Comparison of ENCODE assay signal across 25 cellular contexts in genomic region chr10:79208251-79208983, GRCh38.
DNase-seq lines count a peak whose midpoint lies in the region; FAIRE-seq and TF ChIP-seq lines count a peak whose summit lies in the region.
"Had no signal": no experiment of that assay in that cellular context is flagged by ENCODE, and none has a peak within 500 bp of the region (broad histone marks: within the 10 kb centered on the region; RNA-seq: fewer than 3 reads in every experiment).

No MANE protein-coding gene starts in this region.

- H3K9me3 Mint-ChIP-seq in endothelial cell (ENCODE audit: unreplicated experiment), result no peaks in the 10 kb centered on the region
- no peaks in the 10 kb centered on the region for H3K9me3 Mint-ChIP-seq in progenitor cell of endocrine pancreas (ENCODE audit: low read depth)
- H3K9me3 Mint-ChIP-seq: CD4-positive, alpha-beta T cell; IgD-negative memory B cell had no signal

- H3K4me2 ChIP-seq in BLaER1, result peak overlapping the region; percentile 62

- FAIRE-seq in GM12892 (lab: Jason Lieb, UNC) (no peak), GM12891 (lab: Jason Lieb, UNC) (no peak)
- FAIRE-seq: GM18507, H54, HTR-8/SVneo had no signal

- H3K4me1 ChIP-seq in BLaER1, result peaks cover 60% of the 10 kb centered on the region
- H3K4me1 ChIP-seq: Peyer's patch had no signal

- H3K27me3 Mint-ChIP-seq in endothelial cell (ENCODE audit: unreplicated experiment) (peaks cover 21% of the 10 kb centered on the region), progenitor cell of endocrine pancreas (no peaks in the 10 kb centered on the region)
- H3K27me3 Mint-ChIP-seq: CD4-positive, alpha-beta T cell; IgD-negative memory B cell had no signal

- peaks cover 98% of the 10 kb centered on the region for H4K20me1 ChIP-seq in BLaER1

- H3K36me3 ChIP-seq in BLaER1, result peaks cover 96% of the 10 kb centered on the region
- peaks cover 21% of the 10 kb centered on the region for H3K36me3 ChIP-seq in WERI-Rb-1

- H3K4me3 Mint-ChIP-seq in endothelial cell (ENCODE audit: unreplicated experiment), result peak overlapping the region; percentile 7
- H3K4me3 Mint-ChIP-seq in progenitor cell of endocrine pancreas (ENCODE audit: low read depth), result no peak overlapping the region
- H3K4me3 Mint-ChIP-seq: CD4-positive, alpha-beta T cell; IgD-negative memory B cell had no signal

- H3K4me1 Mint-ChIP-seq in endothelial cell (ENCODE audit: unreplicated experiment), result no peaks in the 10 kb centered on the region
- H3K4me1 Mint-ChIP-seq in progenitor cell of endocrine pancreas (ENCODE audit: low read depth), result peaks cover 1% of the 10 kb centered on the region

- DNase-seq in WERI-Rb-1 (no peak), endothelial cell (ENCODE audit: low spot score) (no peak), progenitor cell of endocrine pancreas (ENCODE audit: low spot score, unreplicated experiment) (no peak), GM12892 (ENCODE audit: insufficient read length) (no peak), GM12891 (ENCODE audit: insufficient read length, low spot score) (no peak), NCI-H510A treated with DMSO at 0.1 percent for 48 hours (lab: John Stamatoyannopoulos, UW) (no peak)
- DNase-seq in stimulated activated CD4-positive, alpha-beta T cell treated with anti-CD3 and anti-CD28 coated beads, Interleukin-12 subunit alpha, Interleukin-12 subunit beta, amount 100 ng/mL, for 4 hours, result no peak
- DNase-seq: 8988T; Calu3; CD4-positive, alpha-beta T cell; GF-D8; Kasumi-1; MG63; NCI-H1092 treated with DMSO at 0.1 percent for 48 hours; NCI-H146; NCI-H2081; NCI-H2171 treated with DMSO at 0.1 percent for 48 hours; NCI-H446 treated with DMSO at 0.1 percent for 48 hours; Peyer's patch had no signal

- H3K27me3 ChIP-seq in BLaER1 (no peaks in the 10 kb centered on the region), WERI-Rb-1 (ENCODE audit: insufficient read depth, low read depth, severe bottlenecking) (no peaks in the 10 kb centered on the region)
- H3K27me3 ChIP-seq: MG63, Peyer's patch had no signal

- H3K4me3 ChIP-seq in BLaER1, result no peak overlapping the region
- H3K4me3 ChIP-seq in WERI-Rb-1 (ENCODE audit: low read depth, low read length), result no peak overlapping the region
- H3K4me3 ChIP-seq: MG63, Peyer's patch, SK-N-MC had no signal

- peak overlapping the region; percentile 50; the same call in 1 of the 2 replicates for H3K9ac ChIP-seq in BLaER1

- H3K9me3 ChIP-seq in BLaER1 (no peaks in the 10 kb centered on the region), WERI-Rb-1 (ENCODE audit: severe bottlenecking) (no peaks in the 10 kb centered on the region)
- H3K9me3 ChIP-seq: MG63, Peyer's patch had no signal

- H3K36me3 Mint-ChIP-seq in endothelial cell (ENCODE audit: low read depth, unreplicated experiment), result peaks cover 30% of the 10 kb centered on the region
- peaks cover 22% of the 10 kb centered on the region for H3K36me3 Mint-ChIP-seq in progenitor cell of endocrine pancreas (ENCODE audit: insufficient read depth)
- H3K36me3 Mint-ChIP-seq: IgD-negative memory B cell had no signal

- H3K27ac ChIP-seq in BLaER1, result no peak overlapping the region
- H3K27ac ChIP-seq in WERI-Rb-1, result peak overlapping the region; percentile 79
- H3K27ac ChIP-seq: Peyer's patch, SK-N-MC had no signal

- no peak for TF ChIP-seq POLR2A in GM12892 (IDR thresholded peaks at IDR 0.05; ENCODE audit: low read depth, low read length)
- no peak for TF ChIP-seq POLR2A in GM12891 (IDR thresholded peaks at IDR 0.05; ENCODE audit: low read depth, low read length)

- TF ChIP-seq CTCF in WERI-Rb-1 (IDR thresholded peaks at IDR 0.05; ENCODE audit: low read depth, low read length) (no peak), endothelial cell (IDR thresholded peaks at IDR 0.05; ENCODE audit: unreplicated experiment) (no peak), progenitor cell of endocrine pancreas (IDR thresholded peaks at IDR 0.05; ENCODE audit: unreplicated experiment) (no peak)

- no peak overlapping the region for H3K27ac Mint-ChIP-seq in endothelial cell (ENCODE audit: unreplicated experiment)
- H3K27ac Mint-ChIP-seq in progenitor cell of endocrine pancreas, result peak overlapping the region; percentile 82
- H3K27ac Mint-ChIP-seq: CD4-positive, alpha-beta T cell; IgD-negative memory B cell had no signal

TF ChIP-seq in GM12891, 5 proteins besides CTCF, POLR2A, EP300 and RAD21:
- TF ChIP-seq POLR2AphosphoS5 (IDR thresholded peaks at IDR 0.05; ENCODE audit: low read depth, low read length), result no peak
- TF ChIP-seq PAX5 (IDR thresholded peaks at IDR 0.05; ENCODE audit: insufficient read depth, low read length, severe bottlenecking), result no peak
- TF ChIP-seq TAF1 (IDR thresholded peaks at IDR 0.05; ENCODE audit: low read depth, low read length), result no peak
- TF ChIP-seq SPI1 (IDR thresholded peaks at IDR 0.05; ENCODE audit: low read depth, low read length), result no peak
- TF ChIP-seq POU2F2 (IDR thresholded peaks at IDR 0.05; ENCODE audit: low read depth, low read length), result no peak
